Comparison of ENCODE assay signal across 8 cellular contexts in the genomic region with DNA sequence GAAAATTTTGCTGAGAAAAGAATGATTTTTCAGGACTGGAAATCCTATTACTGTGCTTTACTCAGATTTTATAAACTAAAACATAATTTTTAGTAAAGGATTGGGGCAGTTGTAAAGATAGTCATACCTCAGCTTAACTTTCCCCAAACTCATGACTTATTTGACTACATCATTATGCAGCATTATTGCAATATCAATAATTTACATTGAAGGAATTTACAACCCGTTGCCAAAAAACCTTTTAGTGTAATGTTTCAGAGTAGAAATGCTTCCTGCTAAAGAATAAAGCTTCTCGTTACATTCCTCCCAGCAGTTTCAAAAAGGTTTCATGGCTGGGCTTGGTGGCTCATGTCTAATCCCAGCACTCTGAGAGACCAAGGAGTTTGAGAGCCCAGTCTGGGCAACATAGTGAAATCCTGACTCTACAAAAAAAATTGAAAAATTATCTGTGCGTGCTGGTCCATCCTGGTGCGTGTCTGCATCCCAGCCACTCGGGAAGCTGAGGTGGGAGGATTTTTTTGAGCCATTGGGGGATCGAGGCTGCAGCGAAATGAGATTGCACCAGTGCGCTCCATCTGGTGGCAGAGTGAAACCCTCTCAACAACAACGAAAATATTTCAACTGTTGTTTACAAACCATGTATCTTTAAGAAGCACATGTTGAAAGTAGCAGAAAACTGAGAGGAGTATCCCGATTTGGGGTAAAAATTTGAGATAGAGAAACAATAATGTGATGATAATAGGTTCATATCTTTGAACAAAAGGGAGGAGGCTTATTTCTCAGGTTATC. TPM values are rescaled to one million over a fixed set of nuclear protein-coding genes. Genes with fewer than 3 reads are reported as not detected.
A peak's percentile ranks its signal among the peaks of the same experiment; 100 is the strongest.
DNase-seq lines count a peak whose midpoint lies in the region; TF ChIP-seq lines count a peak whose summit lies in the region.

No MANE protein-coding gene starts in this region.

- peak overlapping the region; percentile 53 for H3K27ac Mint-ChIP-seq in activated naive CD4-positive, alpha-beta T cell treated with anti-CD3 and anti-CD28 coated beads, Interleukin-2, amount 50 U/mL, for 24 hours

- H3K4me3 Mint-ChIP-seq in activated naive CD4-positive, alpha-beta T cell treated with anti-CD3 and anti-CD28 coated beads, Interleukin-2, amount 50 U/mL, for 24 hours: peak overlapping the region; percentile 95

- peak; percentile 28 for DNase-seq in NCI-H2107 treated with DMSO at 0.1 percent for 48 hours (lab: John Stamatoyannopoulos, UW; ENCODE audit: unreplicated experiment)
- no peak for DNase-seq in NCI-H2107 (lab: John Stamatoyannopoulos, UW)
- DNase-seq in MG63: peak; percentile 32
- peak; percentile 56 for DNase-seq in hepatocyte (ENCODE audit: low spot score)
- no peak for DNase-seq in smooth muscle cell (lab: John Stamatoyannopoulos, UW; ENCODE audit: unreplicated experiment)
- DNase-seq in NCI-H446 (lab: John Stamatoyannopoulos, UW): no peak
- DNase-seq in NCI-H1092 treated with DMSO at 0.1 percent for 48 hours (lab: John Stamatoyannopoulos, UW): no peak

- H3K79me2 ChIP-seq in hepatocyte (peaks cover 91% of the 10 kb centered on the region), smooth muscle cell (ENCODE audit: low read depth) (peaks cover 92% of the 10 kb centered on the region)

- H3K9me2 ChIP-seq in hepatocyte (replicated peaks; ENCODE audit: insufficient read depth): no peaks in the 10 kb centered on the region

- TF ChIP-seq CTCF in hepatocyte (IDR thresholded peaks at IDR 0.05; ENCODE audit: poor library complexity) (peak; percentile 60), smooth muscle cell (IDR thresholded peaks at IDR 0.05; ENCODE audit: borderline replicate concordance, insufficient read depth, poor library complexity, severe bottlenecking) (peak; percentile 36)

- H3K4me3 ChIP-seq in MG63 (peak overlapping the region; percentile 93), hepatocyte (no peak overlapping the region), smooth muscle cell (peak overlapping the region; percentile 85)

- H3K4me2 ChIP-seq in hepatocyte (peak overlapping the region; percentile 83), smooth muscle cell (peak overlapping the region; percentile 88)

- H4K20me1 ChIP-seq in hepatocyte (ENCODE audit: insufficient read depth, poor library complexity, severe bottlenecking) (peaks cover 86% of the 10 kb centered on the region), smooth muscle cell (ENCODE audit: low read depth) (peaks cover 89% of the 10 kb centered on the region)

- H3K27me3 ChIP-seq in MG63 (no peaks in the 10 kb centered on the region), hepatocyte (no peaks in the 10 kb centered on the region), smooth muscle cell (ENCODE audit: low read depth) (no peaks in the 10 kb centered on the region)

- H3K36me3 ChIP-seq in MG63 (peaks cover 41% of the 10 kb centered on the region), hepatocyte (replicated peaks; ENCODE audit: insufficient read depth, low read depth) (no peaks in the 10 kb centered on the region), smooth muscle cell (ENCODE audit: low read depth) (no peaks in the 10 kb centered on the region)

- no peaks in the 10 kb centered on the region for H3K27me3 Mint-ChIP-seq in activated naive CD4-positive, alpha-beta T cell treated with anti-CD3 and anti-CD28 coated beads, Interleukin-2, amount 50 U/mL, for 24 hours

- peaks cover 3% of the 10 kb centered on the region for H3K36me3 Mint-ChIP-seq in activated naive CD4-positive, alpha-beta T cell treated with anti-CD3 and anti-CD28 coated beads, Interleukin-2, amount 50 U/mL, for 24 hours

- H2AFZ ChIP-seq in hepatocyte (no peak overlapping the region), smooth muscle cell (ENCODE audit: low read depth) (no peak overlapping the region)

- H3K4me1 Mint-ChIP-seq in activated naive CD4-positive, alpha-beta T cell treated with anti-CD3 and anti-CD28 coated beads, Interleukin-2, amount 50 U/mL, for 24 hours: peaks cover 70% of the 10 kb centered on the region

- no peaks in the 10 kb centered on the region for H3K9me3 Mint-ChIP-seq in activated naive CD4-positive, alpha-beta T cell treated with anti-CD3 and anti-CD28 coated beads, Interleukin-2, amount 50 U/mL, for 24 hours

- H3K4me1 ChIP-seq in hepatocyte (ENCODE audit: insufficient read depth): peaks cover 40% of the 10 kb centered on the region
- H3K4me1 ChIP-seq in smooth muscle cell (ENCODE audit: low read depth): peaks cover 49% of the 10 kb centered on the region

- WGBS in hepatocyte (ENCODE audit: low lambda C conversion rate, missing lambda C conversion rate): 9% methylated on average over 10 of the region's 10 CpGs
- 15% methylated on average over 10 of the region's 10 CpGs for WGBS in smooth muscle cell (ENCODE audit: low lambda C conversion rate)

- no peak overlapping the region for H3K9ac ChIP-seq in smooth muscle cell (ENCODE audit: low read depth)

- H3K9me3 ChIP-seq in MG63: no peaks in the 10 kb centered on the region
- no peaks in the 10 kb centered on the region for H3K9me3 ChIP-seq in hepatocyte (ENCODE audit: low read depth)
- no peaks in the 10 kb centered on the region for H3K9me3 ChIP-seq in smooth muscle cell (replicated peaks; ENCODE audit: low read depth)

- H3F3A ChIP-seq in smooth muscle cell (ENCODE audit: low read depth): peaks cover 4% of the 10 kb centered on the region

- H3K27ac ChIP-seq in hepatocyte (peak overlapping the region; percentile 88), smooth muscle cell (ENCODE audit: low read depth) (no peak overlapping the region)

RNA-seq across cellular contexts. Expression of a gene that starts 4.4 kb away (rescaled TPM):
- 46.5 and 50.5 TPM in 2 replicates for total RNA-seq in MG63 (2014; rRNA removed; shearing (Covaris generic); ENCODE audit: low replicate concordance)
- total RNA-seq in hepatocyte (106 and 108 TPM in 2 replicates), smooth muscle cell (56.7 and 67.8 TPM in 2 replicates)
- polyA plus RNA-seq in hepatocyte (38.5 and 42.7 TPM in 2 replicates), smooth muscle cell (20.8 and 31.2 TPM in 2 replicates)

Comparison
In these comparisons a context has a peak if more than half of its experiments do, and no peak if none do; other contexts are left out.
1. DNase-seq: peak in NCI-H2107 treated with DMSO at 0.1 percent for 48 hours (single experiment), MG63 (single experiment) and hepatocyte (single experiment); none in NCI-H2107 (single experiment), smooth muscle cell (single experiment), NCI-H446 (0 of 2) and NCI-H1092 treated with DMSO at 0.1 percent for 48 hours (single experiment).